Comparison of ENCODE assay signal across 1 cellular context in the genomic region with DNA sequence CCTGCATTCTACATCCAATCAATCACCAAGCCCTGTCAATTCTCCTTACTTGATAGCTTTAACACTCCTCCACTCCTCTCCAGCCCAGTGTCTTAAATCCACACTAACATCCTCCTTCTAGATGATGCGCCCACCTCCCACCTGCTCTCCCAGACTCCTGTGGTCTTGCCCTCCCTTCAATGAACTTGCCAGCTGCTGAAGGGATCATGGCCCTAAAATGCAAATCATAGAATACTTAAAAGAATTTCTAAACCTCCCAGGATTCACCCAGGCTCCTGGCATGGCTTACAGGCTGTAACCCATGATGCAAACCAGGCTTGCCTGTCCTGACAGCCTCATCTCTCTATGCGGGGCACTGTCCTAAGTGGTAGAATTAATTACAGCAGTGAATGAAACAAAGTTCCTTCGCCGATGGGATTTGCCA.
TF ChIP-seq lines count a peak whose summit lies in the region.

No MANE protein-coding gene starts in this region.

TF ChIP-seq in SK-N-SH treated with all-trans-retinoic acid at 6 μM for 48 hours, 23 proteins besides CTCF, POLR2A, EP300 and RAD21 (continued from another document):
- TF ChIP-seq, protein P1, sequence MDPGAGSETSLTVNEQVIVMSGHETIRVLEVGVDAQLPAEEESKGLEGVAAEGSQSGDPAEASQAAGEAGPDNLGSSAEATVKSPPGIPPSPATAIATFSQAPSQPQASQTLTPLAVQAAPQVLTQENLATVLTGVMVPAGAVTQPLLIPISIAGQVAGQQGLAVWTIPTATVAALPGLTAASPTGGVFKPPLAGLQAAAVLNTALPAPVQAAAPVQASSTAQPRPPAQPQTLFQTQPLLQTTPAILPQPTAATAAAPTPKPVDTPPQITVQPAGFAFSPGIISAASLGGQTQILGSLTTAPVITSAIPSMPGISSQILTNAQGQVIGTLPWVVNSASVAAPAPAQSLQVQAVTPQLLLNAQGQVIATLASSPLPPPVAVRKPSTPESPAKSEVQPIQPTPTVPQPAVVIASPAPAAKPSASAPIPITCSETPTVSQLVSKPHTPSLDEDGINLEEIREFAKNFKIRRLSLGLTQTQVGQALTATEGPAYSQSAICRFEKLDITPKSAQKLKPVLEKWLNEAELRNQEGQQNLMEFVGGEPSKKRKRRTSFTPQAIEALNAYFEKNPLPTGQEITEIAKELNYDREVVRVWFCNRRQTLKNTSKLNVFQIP (CRISPR knock-in tag; IDR thresholded peaks at IDR 0.05; ENCODE audit: borderline replicate concordance, low read depth), result no peak
TF ChIP-seq in SK-N-SH treated with all-trans-retinoic acid at 6 μM for 48 hours: peak in this region for 2.
